In the genomic region with DNA sequence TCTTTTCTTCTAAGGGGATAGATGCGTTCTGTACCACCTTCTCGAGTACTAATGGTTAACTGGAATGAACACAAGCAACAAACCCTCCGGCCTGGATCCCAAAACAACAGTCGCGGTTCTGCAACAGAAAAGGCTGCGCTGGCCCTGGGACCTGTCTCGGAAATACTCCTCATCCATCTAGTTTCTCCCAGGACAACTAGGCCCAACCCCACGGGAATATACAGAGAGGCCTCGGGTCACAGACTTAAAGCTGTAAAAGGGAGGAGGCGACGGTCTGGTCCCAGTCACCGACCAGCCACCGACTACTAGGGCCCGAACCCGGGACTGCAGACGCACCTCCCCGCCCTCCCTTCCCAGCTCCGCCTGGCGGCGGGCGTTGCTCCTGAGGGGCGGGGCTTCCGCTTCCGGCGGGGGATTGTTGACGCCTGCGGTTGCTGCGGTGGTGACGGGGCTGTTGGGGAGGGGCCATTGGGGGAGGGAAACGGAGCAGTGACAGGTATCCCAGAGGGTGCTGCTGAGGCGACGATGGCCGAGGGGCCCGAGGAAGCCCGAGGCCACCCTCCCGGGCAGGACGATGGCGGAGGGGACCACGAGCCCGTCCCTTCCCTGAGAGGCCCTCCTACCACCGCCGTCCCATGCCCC, we compare ENCODE assay signal across 1 cellular context.
TF ChIP-seq lines count a peak whose summit lies in the region.

A gene with protein sequence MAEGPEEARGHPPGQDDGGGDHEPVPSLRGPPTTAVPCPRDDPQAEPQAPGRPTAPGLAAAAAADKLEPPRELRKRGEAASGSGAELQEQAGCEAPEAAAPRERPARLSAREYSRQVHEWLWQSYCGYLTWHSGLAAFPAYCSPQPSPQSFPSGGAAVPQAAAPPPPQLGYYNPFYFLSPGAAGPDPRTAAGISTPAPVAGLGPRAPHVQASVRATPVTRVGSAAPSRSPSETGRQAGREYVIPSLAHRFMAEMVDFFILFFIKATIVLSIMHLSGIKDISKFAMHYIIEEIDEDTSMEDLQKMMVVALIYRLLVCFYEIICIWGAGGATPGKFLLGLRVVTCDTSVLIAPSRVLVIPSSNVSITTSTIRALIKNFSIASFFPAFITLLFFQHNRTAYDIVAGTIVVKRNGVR (plus strand): TSS at position 418 of the 642 bp plus-strand sequence. CDS start 108 bp downstream, at position 526.

TF ChIP-seq in HepG2, 621 proteins besides CTCF, POLR2A, EP300 and RAD21 (continued from another document and continues in another):
- TF ChIP-seq, protein P1, sequence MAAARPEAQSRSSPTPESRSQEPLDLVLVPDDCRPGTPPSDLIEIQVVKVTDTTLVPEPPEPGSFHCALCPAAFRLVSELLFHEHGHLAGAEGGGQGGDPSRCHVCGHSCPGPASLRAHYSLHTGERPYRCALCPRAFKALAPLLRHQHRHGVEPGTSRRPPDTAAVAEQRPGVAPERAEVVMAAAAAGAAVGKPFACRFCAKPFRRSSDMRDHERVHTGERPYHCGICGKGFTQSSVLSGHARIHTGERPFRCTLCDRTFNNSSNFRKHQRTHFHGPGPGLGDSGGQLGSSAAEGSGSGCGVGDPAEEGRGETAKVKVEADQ (CRISPR knock-in tag; IDR thresholded peaks at IDR 0.05; ENCODE audit: borderline replicate concordance) = peak; percentile 82; the same call in 1 of the 2 replicates
- TF ChIP-seq ZNF124 (CRISPR knock-in tag; IDR thresholded peaks at IDR 0.05) (peak; percentile 60; the same call in 1 of the 2 replicates), ZNF496 (CRISPR knock-in tag; IDR thresholded peaks at IDR 0.05; ENCODE audit: insufficient replicate concordance) (no peak), RXRA (CRISPR knock-in tag; IDR thresholded peaks at IDR 0.05) (peak; percentile 52; the same call in 1 of the 2 replicates), MAFK (conservative IDR thresholded peaks at IDR 0.05 in 1 of 2, IDR thresholded peaks at IDR 0.05 in 1 of 2; ENCODE audit: low read length in 2 of 2) (no peak), DR1 (CRISPR knock-in tag; IDR thresholded peaks at IDR 0.05) (peak; percentile 38; the same call in 1 of the 2 replicates), MED1 (CRISPR knock-in tag; IDR thresholded peaks at IDR 0.05) (no peak; the same call in none of the 2 replicates), ZNF354B (CRISPR knock-in tag; IDR thresholded peaks at IDR 0.05) (peak; percentile 84; the same call in 1 of the 2 replicates), TARDBP (CRISPR knock-in tag; IDR thresholded peaks at IDR 0.05) (peak; percentile 95), ESRRA (CRISPR knock-in tag; IDR thresholded peaks at IDR 0.05; ENCODE audit: low read depth) (0 out of 2 replicates have a peak, but pooled peaks have one; percentile 14), ZNF629 (CRISPR knock-in tag; conservative IDR thresholded peaks at IDR 0.05) (no peak), ZNF484 (CRISPR knock-in tag; IDR thresholded peaks at IDR 0.05; ENCODE audit: borderline replicate concordance, low read depth) (no peak), TBP (CRISPR knock-in tag; IDR thresholded peaks at IDR 0.05) (no peak), ZFP82 (CRISPR knock-in tag; IDR thresholded peaks at IDR 0.05; ENCODE audit: borderline replicate concordance) (peak; percentile 86; the same call in 1 of the 2 replicates), NR2F1 (CRISPR knock-in tag; IDR thresholded peaks at IDR 0.05) (no peak), KDM5B (CRISPR knock-in tag; IDR thresholded peaks at IDR 0.05; ENCODE audit: borderline replicate concordance) (no peak; the same call in 1 of the 2 replicates), MIER2 (CRISPR knock-in tag; IDR thresholded peaks at IDR 0.05) (peak; percentile 52; the same call in 1 of the 2 replicates), JARID2 (CRISPR knock-in tag; IDR thresholded peaks at IDR 0.05; ENCODE audit: insufficient replicate concordance) (peak; percentile 50), ZNF441 (CRISPR knock-in tag; IDR thresholded peaks at IDR 0.05; ENCODE audit: borderline replicate concordance) (peak; percentile 26; the same call in 1 of the 2 replicates), MEIS1 (CRISPR knock-in tag; IDR thresholded peaks at IDR 0.05; ENCODE audit: borderline replicate concordance) (peak; percentile 85; the same call in 1 of the 2 replicates), RBAK (CRISPR knock-in tag; IDR thresholded peaks at IDR 0.05) (no peak; the same call in 1 of the 2 replicates), FOXA3 (CRISPR knock-in tag; IDR thresholded peaks at IDR 0.05) (peak; percentile 75), ZNF264 (CRISPR knock-in tag; IDR thresholded peaks at IDR 0.05) (peak; percentile 48; the same call in 1 of the 2 replicates), ZNF546 (CRISPR knock-in tag; conservative IDR thresholded peaks at IDR 0.05) (no peak)
- TF ChIP-seq, protein P2, sequence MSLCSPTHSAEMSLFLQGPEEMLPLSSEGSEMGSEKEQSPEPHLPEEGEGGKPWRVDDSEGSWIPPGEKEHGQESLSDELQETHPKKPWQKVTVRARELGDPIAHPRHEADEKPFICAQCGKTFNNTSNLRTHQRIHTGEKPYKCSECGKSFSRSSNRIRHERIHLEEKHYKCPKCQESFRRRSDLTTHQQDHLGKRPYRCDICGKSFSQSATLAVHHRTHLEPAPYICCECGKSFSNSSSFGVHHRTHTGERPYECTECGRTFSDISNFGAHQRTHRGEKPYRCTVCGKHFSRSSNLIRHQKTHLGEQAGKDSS (CRISPR knock-in tag; IDR thresholded peaks at IDR 0.05; ENCODE audit: borderline replicate concordance, low read depth) = peak; percentile 48; the same call in 1 of the 2 replicates
- TF ChIP-seq, protein P3, sequence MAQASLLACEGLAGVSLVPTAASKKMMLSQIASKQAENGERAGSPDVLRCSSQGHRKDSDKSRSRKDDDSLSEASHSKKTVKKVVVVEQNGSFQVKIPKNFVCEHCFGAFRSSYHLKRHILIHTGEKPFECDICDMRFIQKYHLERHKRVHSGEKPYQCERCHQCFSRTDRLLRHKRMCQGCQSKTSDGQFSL (CRISPR knock-in tag; IDR thresholded peaks at IDR 0.05) = 0 out of 2 replicates have a peak, but pooled peaks have one; percentile 33
- TF ChIP-seq, protein P4, sequence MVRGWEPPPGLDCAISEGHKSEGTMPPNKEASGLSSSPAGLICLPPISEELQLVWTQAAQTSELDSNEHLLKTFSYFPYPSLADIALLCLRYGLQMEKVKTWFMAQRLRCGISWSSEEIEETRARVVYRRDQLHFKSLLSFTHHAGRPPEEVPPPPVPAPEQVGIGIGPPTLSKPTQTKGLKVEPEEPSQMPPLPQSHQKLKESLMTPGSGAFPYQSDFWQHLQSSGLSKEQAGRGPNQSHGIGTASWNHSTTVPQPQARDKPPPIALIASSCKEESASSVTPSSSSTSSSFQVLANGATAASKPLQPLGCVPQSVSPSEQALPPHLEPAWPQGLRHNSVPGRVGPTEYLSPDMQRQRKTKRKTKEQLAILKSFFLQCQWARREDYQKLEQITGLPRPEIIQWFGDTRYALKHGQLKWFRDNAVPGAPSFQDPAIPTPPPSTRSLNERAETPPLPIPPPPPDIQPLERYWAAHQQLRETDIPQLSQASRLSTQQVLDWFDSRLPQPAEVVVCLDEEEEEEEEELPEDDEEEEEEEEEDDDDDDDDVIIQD (CRISPR knock-in tag; IDR thresholded peaks at IDR 0.05; ENCODE audit: low read depth) = peak; percentile 85; the same call in 1 of the 2 replicates
- TF ChIP-seq, protein P5, sequence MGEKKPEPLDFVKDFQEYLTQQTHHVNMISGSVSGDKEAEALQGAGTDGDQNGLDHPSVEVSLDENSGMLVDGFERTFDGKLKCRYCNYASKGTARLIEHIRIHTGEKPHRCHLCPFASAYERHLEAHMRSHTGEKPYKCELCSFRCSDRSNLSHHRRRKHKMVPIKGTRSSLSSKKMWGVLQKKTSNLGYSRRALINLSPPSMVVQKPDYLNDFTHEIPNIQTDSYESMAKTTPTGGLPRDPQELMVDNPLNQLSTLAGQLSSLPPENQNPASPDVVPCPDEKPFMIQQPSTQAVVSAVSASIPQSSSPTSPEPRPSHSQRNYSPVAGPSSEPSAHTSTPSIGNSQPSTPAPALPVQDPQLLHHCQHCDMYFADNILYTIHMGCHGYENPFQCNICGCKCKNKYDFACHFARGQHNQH (CRISPR knock-in tag; IDR thresholded peaks at IDR 0.05) = peak; percentile 69; the same call in 1 of the 2 replicates
- TF ChIP-seq, protein P6, sequence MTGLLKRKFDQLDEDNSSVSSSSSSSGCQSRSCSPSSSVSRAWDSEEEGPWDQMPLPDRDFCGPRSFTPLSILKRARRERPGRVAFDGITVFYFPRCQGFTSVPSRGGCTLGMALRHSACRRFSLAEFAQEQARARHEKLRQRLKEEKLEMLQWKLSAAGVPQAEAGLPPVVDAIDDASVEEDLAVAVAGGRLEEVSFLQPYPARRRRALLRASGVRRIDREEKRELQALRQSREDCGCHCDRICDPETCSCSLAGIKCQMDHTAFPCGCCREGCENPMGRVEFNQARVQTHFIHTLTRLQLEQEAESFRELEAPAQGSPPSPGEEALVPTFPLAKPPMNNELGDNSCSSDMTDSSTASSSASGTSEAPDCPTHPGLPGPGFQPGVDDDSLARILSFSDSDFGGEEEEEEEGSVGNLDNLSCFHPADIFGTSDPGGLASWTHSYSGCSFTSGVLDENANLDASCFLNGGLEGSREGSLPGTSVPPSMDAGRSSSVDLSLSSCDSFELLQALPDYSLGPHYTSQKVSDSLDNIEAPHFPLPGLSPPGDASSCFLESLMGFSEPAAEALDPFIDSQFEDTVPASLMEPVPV (CRISPR knock-in tag; IDR thresholded peaks at IDR 0.05) = peak; percentile 91
- TF ChIP-seq, protein P7, sequence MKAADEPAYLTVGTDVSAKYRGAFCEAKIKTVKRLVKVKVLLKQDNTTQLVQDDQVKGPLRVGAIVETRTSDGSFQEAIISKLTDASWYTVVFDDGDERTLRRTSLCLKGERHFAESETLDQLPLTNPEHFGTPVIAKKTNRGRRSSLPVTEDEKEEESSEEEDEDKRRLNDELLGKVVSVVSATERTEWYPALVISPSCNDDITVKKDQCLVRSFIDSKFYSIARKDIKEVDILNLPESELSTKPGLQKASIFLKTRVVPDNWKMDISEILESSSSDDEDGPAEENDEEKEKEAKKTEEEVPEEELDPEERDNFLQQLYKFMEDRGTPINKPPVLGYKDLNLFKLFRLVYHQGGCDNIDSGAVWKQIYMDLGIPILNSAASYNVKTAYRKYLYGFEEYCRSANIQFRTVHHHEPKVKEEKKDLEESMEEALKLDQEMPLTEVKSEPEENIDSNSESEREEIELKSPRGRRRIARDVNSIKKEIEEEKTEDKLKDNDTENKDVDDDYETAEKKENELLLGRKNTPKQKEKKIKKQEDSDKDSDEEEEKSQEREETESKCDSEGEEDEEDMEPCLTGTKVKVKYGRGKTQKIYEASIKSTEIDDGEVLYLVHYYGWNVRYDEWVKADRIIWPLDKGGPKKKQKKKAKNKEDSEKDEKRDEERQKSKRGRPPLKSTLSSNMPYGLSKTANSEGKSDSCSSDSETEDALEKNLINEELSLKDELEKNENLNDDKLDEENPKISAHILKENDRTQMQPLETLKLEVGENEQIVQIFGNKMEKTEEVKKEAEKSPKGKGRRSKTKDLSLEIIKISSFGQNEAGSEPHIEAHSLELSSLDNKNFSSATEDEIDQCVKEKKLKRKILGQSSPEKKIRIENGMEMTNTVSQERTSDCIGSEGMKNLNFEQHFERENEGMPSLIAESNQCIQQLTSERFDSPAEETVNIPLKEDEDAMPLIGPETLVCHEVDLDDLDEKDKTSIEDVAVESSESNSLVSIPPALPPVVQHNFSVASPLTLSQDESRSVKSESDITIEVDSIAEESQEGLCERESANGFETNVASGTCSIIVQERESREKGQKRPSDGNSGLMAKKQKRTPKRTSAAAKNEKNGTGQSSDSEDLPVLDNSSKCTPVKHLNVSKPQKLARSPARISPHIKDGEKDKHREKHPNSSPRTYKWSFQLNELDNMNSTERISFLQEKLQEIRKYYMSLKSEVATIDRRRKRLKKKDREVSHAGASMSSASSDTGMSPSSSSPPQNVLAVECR (CRISPR knock-in tag; IDR thresholded peaks at IDR 0.05; ENCODE audit: borderline replicate concordance) = peak; percentile 87
- TF ChIP-seq, protein P8, sequence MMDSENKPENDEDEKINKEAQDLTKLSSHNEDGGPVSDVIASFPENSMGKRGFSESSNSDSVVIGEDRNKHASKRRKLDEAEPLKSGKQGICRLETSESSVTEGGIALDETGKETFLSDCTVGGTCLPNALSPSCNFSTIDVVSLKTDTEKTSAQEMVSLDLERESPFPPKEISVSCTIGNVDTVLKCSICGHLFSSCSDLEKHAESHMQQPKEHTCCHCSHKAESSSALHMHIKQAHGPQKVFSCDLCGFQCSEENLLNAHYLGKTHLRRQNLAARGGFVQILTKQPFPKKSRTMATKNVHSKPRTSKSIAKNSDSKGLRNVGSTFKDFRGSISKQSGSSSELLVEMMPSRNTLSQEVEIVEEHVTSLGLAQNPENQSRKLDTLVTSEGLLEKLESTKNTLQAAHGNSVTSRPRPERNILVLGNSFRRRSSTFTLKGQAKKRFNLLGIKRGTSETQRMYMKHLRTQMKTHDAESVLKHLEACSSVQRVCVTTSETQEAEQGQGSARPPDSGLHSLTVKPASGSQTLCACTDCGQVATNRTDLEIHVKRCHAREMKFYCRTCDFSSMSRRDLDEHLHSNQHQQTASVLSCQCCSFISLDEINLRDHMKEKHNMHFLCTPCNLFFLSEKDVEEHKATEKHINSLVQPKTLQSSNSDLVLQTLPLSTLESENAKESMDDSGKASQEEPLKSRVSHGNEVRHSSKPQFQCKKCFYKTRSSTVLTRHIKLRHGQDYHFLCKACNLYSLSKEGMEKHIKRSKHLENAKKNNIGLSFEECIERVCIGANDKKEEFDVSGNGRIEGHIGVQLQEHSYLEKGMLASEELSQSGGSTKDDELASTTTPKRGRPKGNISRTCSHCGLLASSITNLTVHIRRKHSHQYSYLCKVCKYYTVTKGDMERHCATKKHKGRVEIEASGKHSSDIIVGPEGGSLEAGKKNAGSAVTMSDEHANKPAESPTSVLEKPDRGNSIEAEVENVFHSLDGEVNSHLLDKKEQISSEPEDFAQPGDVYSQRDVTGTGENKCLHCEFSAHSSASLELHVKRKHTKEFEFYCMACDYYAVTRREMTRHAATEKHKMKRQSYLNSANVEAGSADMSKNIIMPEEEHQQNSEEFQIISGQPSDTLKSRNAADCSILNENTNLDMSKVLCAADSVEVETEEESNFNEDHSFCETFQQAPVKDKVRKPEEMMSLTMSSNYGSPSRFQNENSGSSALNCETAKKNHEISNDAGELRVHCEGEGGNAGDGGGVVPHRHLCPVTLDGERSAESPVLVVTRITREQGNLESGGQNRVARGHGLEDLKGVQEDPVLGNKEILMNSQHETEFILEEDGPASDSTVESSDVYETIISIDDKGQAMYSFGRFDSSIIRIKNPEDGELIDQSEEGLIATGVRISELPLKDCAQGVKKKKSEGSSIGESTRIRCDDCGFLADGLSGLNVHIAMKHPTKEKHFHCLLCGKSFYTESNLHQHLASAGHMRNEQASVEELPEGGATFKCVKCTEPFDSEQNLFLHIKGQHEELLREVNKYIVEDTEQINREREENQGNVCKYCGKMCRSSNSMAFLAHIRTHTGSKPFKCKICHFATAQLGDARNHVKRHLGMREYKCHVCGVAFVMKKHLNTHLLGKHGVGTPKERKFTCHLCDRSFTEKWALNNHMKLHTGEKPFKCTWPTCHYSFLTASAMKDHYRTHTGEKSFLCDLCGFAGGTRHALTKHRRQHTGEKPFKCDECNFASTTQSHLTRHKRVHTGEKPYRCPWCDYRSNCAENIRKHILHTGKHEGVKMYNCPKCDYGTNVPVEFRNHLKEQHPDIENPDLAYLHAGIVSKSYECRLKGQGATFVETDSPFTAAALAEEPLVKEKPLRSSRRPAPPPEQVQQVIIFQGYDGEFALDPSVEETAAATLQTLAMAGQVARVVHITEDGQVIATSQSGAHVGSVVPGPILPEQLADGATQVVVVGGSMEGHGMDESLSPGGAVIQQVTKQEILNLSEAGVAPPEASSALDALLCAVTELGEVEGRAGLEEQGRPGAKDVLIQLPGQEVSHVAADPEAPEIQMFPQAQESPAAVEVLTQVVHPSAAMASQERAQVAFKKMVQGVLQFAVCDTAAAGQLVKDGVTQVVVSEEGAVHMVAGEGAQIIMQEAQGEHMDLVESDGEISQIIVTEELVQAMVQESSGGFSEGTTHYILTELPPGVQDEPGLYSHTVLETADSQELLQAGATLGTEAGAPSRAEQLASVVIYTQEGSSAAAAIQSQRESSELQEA (CRISPR knock-in tag; IDR thresholded peaks at IDR 0.05; ENCODE audit: not compliant biosample characterization) = peak; percentile 46
